ENCODE assay signal across 6 cellular contexts in genomic region chr9:136726631-136727191, GRCh38. TPM values are rescaled to one million over a fixed set of nuclear protein-coding genes. Genes with fewer than 3 reads are reported as not detected.
DNase-seq lines count a peak whose midpoint lies in the region; TF ChIP-seq lines count a peak whose summit lies in the region.

No MANE protein-coding gene starts in this region.

- peak overlapping the region; percentile 95 to 98 (median 98) for H3K4me3 Mint-ChIP-seq in CD8-positive, alpha-beta memory T cell

- peak overlapping the region; percentile 80 to 98 (median 96) for H3K27ac Mint-ChIP-seq in CD8-positive, alpha-beta memory T cell

- H3K4me2 ChIP-seq in osteoblast (ENCODE audit: insufficient read depth, low read length), result peak overlapping the region; percentile 100

- DNase-seq in CD8-positive, alpha-beta memory T cell, result peak in 3 of 5 donors; percentile 23 to 66 (median 36)
- peak; percentile 66 for DNase-seq in NOMO-1 treated with DMSO at 0.1 percent for 48 hours (lab: John Stamatoyannopoulos, UW; ENCODE audit: unreplicated experiment)
- DNase-seq in cardiac fibroblast (ENCODE audit: low read depth in 2 of 2), result peak in 1 of 2 donors; percentile 41
- peak; percentile 93 for DNase-seq in osteoblast (ENCODE audit: insufficient read length, low spot score, missing footprints)
- DNase-seq in iPS-NIHi11 (ENCODE audit: low spot score), result no peak
- no peak for DNase-seq in DMS114 treated with DMSO at 0.1 percent for 48 hours (lab: John Stamatoyannopoulos, UW; ENCODE audit: unreplicated experiment)

- H3K36me3 ChIP-seq in CD8-positive, alpha-beta memory T cell (ENCODE audit: insufficient read depth, low read length), result peaks cover 28% of the 10 kb centered on the region
- peaks cover 43% of the 10 kb centered on the region for H3K36me3 ChIP-seq in osteoblast (ENCODE audit: insufficient read depth, low read length)

- CTCF ChIA-PET in CD8-positive, alpha-beta memory T cell (lab: Charles Lee), result interaction anchor here (1.0 to 1.9 kb wide), 8 partner anchors 12 to 363 kb away, joined by 3 to 6 read pairs (median 4); partner anchors contain the start of genes DNLZ and LCN8

- no peaks in the 10 kb centered on the region for H3K27me3 ChIP-seq in CD8-positive, alpha-beta memory T cell (ENCODE audit: insufficient read depth, low read length, poor library complexity, severe bottlenecking)
- no peaks in the 10 kb centered on the region for H3K27me3 ChIP-seq in osteoblast (ENCODE audit: insufficient read depth, low read length)

- H3K27me3 Mint-ChIP-seq in CD8-positive, alpha-beta memory T cell, result peaks cover 0 to 7% of the 10 kb centered on the region in 2 donors

- peak overlapping the region; percentile 84 for H3K27ac ChIP-seq in CD8-positive, alpha-beta memory T cell (ENCODE audit: low read depth, low read length)
- peak overlapping the region; percentile 76 for H3K27ac ChIP-seq in osteoblast (ENCODE audit: low read depth, low read length)

- H3K36me3 Mint-ChIP-seq in CD8-positive, alpha-beta memory T cell, result peaks cover 9 to 45% (median 10%) of the 10 kb centered on the region in 3 donors

- H3K79me2 ChIP-seq in osteoblast (ENCODE audit: insufficient read depth, low read length), result peaks cover 61% of the 10 kb centered on the region

- H3K9me3 Mint-ChIP-seq in CD8-positive, alpha-beta memory T cell, result no peaks in the 10 kb centered on the region

- POLR2A ChIA-PET in CD8-positive, alpha-beta memory T cell (lab: Charles Lee), result interaction anchor here (0.6 to 1.9 kb wide), 4 partner anchors 8 to 188 kb away, joined by 3 to 6 read pairs (median 4); partner anchors contain the start of gene AGPAT2

- H3K4me3 ChIP-seq in CD8-positive, alpha-beta memory T cell (ENCODE audit: low read length), result peak overlapping the region; percentile 98
- H3K4me3 ChIP-seq in cardiac fibroblast (replicated peaks in 1 of 2; ENCODE audit: low read depth in 2 of 2, low read length in 2 of 2) (peak overlapping the region; percentile 72 to 97), osteoblast (ENCODE audit: insufficient read depth, low read length) (peak overlapping the region; percentile 99)

- peaks cover 28% of the 10 kb centered on the region for H3K4me1 ChIP-seq in CD8-positive, alpha-beta memory T cell (ENCODE audit: insufficient read depth, low read length)
- H3K4me1 ChIP-seq in osteoblast (ENCODE audit: insufficient read depth, low read length), result peaks cover 24% of the 10 kb centered on the region

- peaks cover 68% of the 10 kb centered on the region for H4K20me1 ChIP-seq in osteoblast (ENCODE audit: insufficient read depth, low read length)

- TF ChIP-seq CTCF in cardiac fibroblast (IDR thresholded peaks at IDR 0.05; ENCODE audit: low read depth, low read length) (peak; percentile 27), osteoblast (IDR thresholded peaks at IDR 0.05; ENCODE audit: extremely low read depth, low read depth, low read length) (peak; percentile 38)

- no peaks in the 10 kb centered on the region for H3K9me3 ChIP-seq in CD8-positive, alpha-beta memory T cell (ENCODE audit: low read length)
- H3K9me3 ChIP-seq in osteoblast (ENCODE audit: low read depth, low read length), result no peaks in the 10 kb centered on the region

- H2AFZ ChIP-seq in osteoblast (ENCODE audit: low read length), result no peak overlapping the region

- H3K4me1 Mint-ChIP-seq in CD8-positive, alpha-beta memory T cell, result peaks cover 23 to 36% (median 24%) of the 10 kb centered on the region in 3 donors

RNA-seq across cellular contexts. Expression of gene DIPK1B, which starts 14.3 kb away (rescaled TPM):
- total RNA-seq in CD8-positive, alpha-beta memory T cell, result not detected
- polyA plus RNA-seq in CD8-positive, alpha-beta memory T cell, result not detected
- total RNA-seq in osteoblast, result not detected in 2 replicates

RNA-seq across cellular contexts. Expression of gene LCN10, which starts 16.0 kb away (rescaled TPM):
- 1 to 10 TPM; 1.1 to 1.2 TPM for total RNA-seq in CD8-positive, alpha-beta memory T cell
- polyA plus RNA-seq in CD8-positive, alpha-beta memory T cell, result 0.22 TPM
- not detected in 2 replicates for total RNA-seq in osteoblast

RNA-seq across cellular contexts. Expression of gene LCN6, which starts 21.6 kb away (rescaled TPM):
- not detected for total RNA-seq in CD8-positive, alpha-beta memory T cell
- polyA plus RNA-seq in CD8-positive, alpha-beta memory T cell, result not detected
- total RNA-seq in osteoblast, result not detected in 2 replicates

RNA-seq across cellular contexts. Expression of gene LCN8, which starts 31.3 kb away (rescaled TPM):
- not detected for total RNA-seq in CD8-positive, alpha-beta memory T cell
- not detected for polyA plus RNA-seq in CD8-positive, alpha-beta memory T cell
- total RNA-seq in osteoblast, result not detected in 2 replicates

RNA-seq across cellular contexts. Expression of gene LCN15, which starts 37.6 kb away (rescaled TPM):
- not detected for total RNA-seq in CD8-positive, alpha-beta memory T cell
- polyA plus RNA-seq in CD8-positive, alpha-beta memory T cell, result not detected
- not detected in 2 replicates for total RNA-seq in osteoblast

Comparison
In these comparisons a context has a peak if more than half of its experiments do, and no peak if none do; other contexts are left out.
1. DNase-seq: peak in CD8-positive, alpha-beta memory T cell (3 of 5), NOMO-1 treated with DMSO at 0.1 percent for 48 hours (single experiment) and osteoblast (single experiment); none in iPS-NIHi11 (single experiment) and DMS114 treated with DMSO at 0.1 percent for 48 hours (single experiment).
2. Peak in every context shown above with its lines, with median percentiles within 50 percentile points of each other: H3K4me3 ChIP-seq.